Comparison of ENCODE assay signal across 2 cellular contexts in the genomic region with DNA sequence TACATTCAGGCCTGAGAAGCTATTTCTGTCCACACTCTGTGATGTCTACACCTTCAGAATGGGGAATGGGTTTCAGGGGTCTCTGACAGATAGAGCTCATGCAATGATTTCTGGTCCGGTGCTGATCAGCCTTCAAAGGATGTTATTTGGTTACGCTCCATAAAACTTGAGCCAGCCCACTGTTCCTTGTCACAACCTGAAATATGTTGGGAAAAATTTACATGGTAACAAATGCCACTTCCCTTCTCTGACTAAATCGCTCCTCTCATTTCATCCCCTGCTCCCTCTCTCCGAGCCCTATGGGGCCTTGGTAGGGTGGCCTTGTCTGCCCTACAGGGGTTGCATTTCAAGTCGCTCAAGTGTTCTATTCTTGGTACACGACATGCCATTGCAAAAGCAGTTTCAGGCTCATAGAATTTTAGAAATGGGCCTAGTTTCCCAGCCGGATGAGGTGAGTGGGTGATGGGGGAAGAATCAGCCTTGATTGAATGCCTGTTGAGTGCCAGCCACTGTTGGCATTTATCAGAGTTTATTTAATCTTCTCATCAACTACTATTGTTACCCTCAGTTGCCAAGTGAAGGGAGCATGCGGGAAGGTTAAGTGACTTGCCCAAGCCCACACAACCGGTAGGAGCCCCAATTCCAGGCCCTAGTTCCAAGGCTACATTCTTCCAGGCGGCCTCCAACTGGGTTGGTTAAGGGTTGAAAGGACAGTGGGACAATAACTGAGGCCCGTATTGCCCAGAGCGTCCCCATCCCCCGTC.
A peak's percentile ranks its signal among the peaks of the same experiment; 100 is the strongest.
TF ChIP-seq lines count a peak whose summit lies in the region.

No MANE protein-coding gene starts in this region.

TF ChIP-seq in A549, 52 proteins besides CTCF, POLR2A, EP300 and RAD21:
- TF ChIP-seq JUNB (IDR thresholded peaks at IDR 0.05): no peak
- no peak for TF ChIP-seq EHMT2 (IDR thresholded peaks at IDR 0.05; ENCODE audit: low read depth)
- TF ChIP-seq RCOR1 (IDR thresholded peaks at IDR 0.05; ENCODE audit: low read depth, low read length): no peak
- no peak for TF ChIP-seq FOXS1 (CRISPR knock-in tag; IDR thresholded peaks at IDR 0.05)
- no peak for TF ChIP-seq TFCP2L1 (CRISPR knock-in tag; IDR thresholded peaks at IDR 0.05)
- TF ChIP-seq TP53 (CRISPR knock-in tag; IDR thresholded peaks at IDR 0.05): 0 out of 2 replicates have a peak, but pooled peaks have one; percentile 16
- TF ChIP-seq CBX2 (IDR thresholded peaks at IDR 0.05; ENCODE audit: borderline replicate concordance, low read depth): no peak

TF ChIP-seq in H1, 55 proteins besides CTCF, POLR2A, EP300 and RAD21:
- no peak for TF ChIP-seq HDAC6 (IDR thresholded peaks at IDR 0.05; ENCODE audit: low read depth, low read length)
- no peak for TF ChIP-seq KDM4A (IDR thresholded peaks at IDR 0.05; ENCODE audit: low read depth, low read length, severe bottlenecking)
- TF ChIP-seq, protein P1, sequence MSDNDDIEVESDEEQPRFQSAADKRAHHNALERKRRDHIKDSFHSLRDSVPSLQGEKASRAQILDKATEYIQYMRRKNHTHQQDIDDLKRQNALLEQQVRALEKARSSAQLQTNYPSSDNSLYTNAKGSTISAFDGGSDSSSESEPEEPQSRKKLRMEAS (IDR thresholded peaks at IDR 0.05): no peak
- no peak for TF ChIP-seq KDM5A (IDR thresholded peaks at IDR 0.05; ENCODE audit: low read length)
- TF ChIP-seq HDAC2 (IDR thresholded peaks at IDR 0.05; ENCODE audit: borderline replicate concordance in 1 of 2, low read depth in 2 of 2, low read length in 2 of 2): peak in 1 of 2 experiments; percentile 60; a peak in 2 of 4 replicates
- TF ChIP-seq CBX5 (IDR thresholded peaks at IDR 0.05; ENCODE audit: low read depth, low read length): no peak
- TF ChIP-seq SUZ12 (IDR thresholded peaks at IDR 0.05; ENCODE audit: low read length): no peak
- TF ChIP-seq EGR1 (IDR thresholded peaks at IDR 0.05; ENCODE audit: borderline replicate concordance, low read depth, low read length): no peak
- no peak for TF ChIP-seq YY1 (IDR thresholded peaks at IDR 0.05; ENCODE audit: low read depth, low read length)
- TF ChIP-seq CEBPB (IDR thresholded peaks at IDR 0.05; ENCODE audit: low read depth, low read length): no peak
- peak; percentile 80; the same call in 1 of the 2 replicates for TF ChIP-seq KDM1A (IDR thresholded peaks at IDR 0.05; ENCODE audit: borderline replicate concordance, low read length)
TF ChIP-seq in H1: peak in this region for 2.
